ENCODE assay signal across 13 cellular contexts in the genomic region with DNA sequence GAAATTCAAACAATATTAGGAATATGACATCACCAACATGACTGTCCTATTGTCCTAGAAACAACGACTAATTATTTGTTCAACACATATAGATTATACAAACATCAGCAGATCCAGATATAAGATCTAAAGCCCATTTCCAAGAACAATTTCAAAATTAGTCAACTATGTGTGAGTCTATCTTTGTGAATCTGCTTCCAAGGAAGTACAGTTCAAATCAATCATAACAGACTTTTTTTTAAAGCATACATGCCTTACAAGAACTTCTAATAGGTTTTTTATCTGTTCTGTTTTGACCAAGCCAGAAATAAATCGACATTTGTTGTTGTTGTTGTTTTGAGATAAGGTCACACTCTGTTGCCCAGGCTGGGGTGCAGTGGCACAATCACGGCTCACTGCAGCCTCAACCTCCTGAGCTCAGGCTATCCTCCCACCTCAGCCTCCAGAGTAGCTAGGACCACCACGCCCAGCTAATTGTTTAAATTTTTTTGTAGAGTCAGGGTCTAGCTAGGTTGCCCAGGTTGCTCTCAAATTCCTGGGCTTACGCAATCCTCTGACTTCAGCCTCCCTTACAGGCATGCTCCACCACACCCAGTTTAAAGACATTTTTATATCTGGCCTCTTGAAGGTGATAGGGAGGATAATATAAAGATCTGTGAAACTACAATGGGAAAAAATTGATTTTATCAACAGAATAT. TPM values are rescaled to one million over a fixed set of nuclear protein-coding genes. Genes with fewer than 3 reads are reported as not detected.
DNase-seq lines count a peak whose midpoint lies in the region; ATAC-seq, FAIRE-seq and TF ChIP-seq lines count a peak whose summit lies in the region.
"Had no signal": no experiment of that assay in that cellular context is flagged by ENCODE, and none has a peak within 500 bp of the region (broad histone marks: within the 10 kb centered on the region; RNA-seq: fewer than 3 reads in every experiment).

No MANE protein-coding gene starts in this region.

- H3K27ac ChIP-seq in RWPE2 (ENCODE audit: poor library complexity, severe bottlenecking), result peak overlapping the region; percentile 64
- H3K27ac ChIP-seq: spleen, uterus had no signal

- no peaks in the 10 kb centered on the region for H3K27me3 Mint-ChIP-seq in activated naive CD4-positive, alpha-beta T cell treated with anti-CD3 and anti-CD28 coated beads, Interleukin-2, amount 50 U/mL, for 24 hours
- H3K27me3 Mint-ChIP-seq in stimulated activated naive CD8-positive, alpha-beta T cell treated with anti-CD3 and anti-CD28 coated beads, Interleukin-15, amount 100 ng/mL, for 72 hours, result no peaks in the 10 kb centered on the region

- DNase-seq in activated naive CD4-positive, alpha-beta T cell treated with anti-CD3 and anti-CD28 coated beads, Interleukin-2, amount 50 U/mL, for 16 hours, result no peak
- no peak for DNase-seq in RWPE2 (ENCODE audit: low spot score)
- DNase-seq in stimulated activated naive CD8-positive, alpha-beta T cell treated with anti-CD3 and anti-CD28 coated beads, Interleukin-15, amount 100 ng/mL, for 72 hours, result no peak
- DNase-seq in GM19239 (ENCODE audit: insufficient read length, low spot score), result no peak
- DNase-seq in activated CD4-positive, alpha-beta T cell treated with anti-CD3 and anti-CD28 coated beads for 4 hours, result no peak
- DNase-seq: activated effector memory CD4-positive, alpha-beta T cell treated with Interleukin-2 at 50 U/mL for 16 hours; H7; SHP77 treated with DMSO at 0.1 percent for 48 hours; spleen; uterus had no signal

- H3K9me3 Mint-ChIP-seq in activated naive CD4-positive, alpha-beta T cell treated with anti-CD3 and anti-CD28 coated beads, Interleukin-2, amount 50 U/mL, for 24 hours, result no peaks in the 10 kb centered on the region
- H3K9me3 Mint-ChIP-seq in stimulated activated naive CD8-positive, alpha-beta T cell treated with anti-CD3 and anti-CD28 coated beads, Interleukin-15, amount 100 ng/mL, for 72 hours, result no peaks in the 10 kb centered on the region

- H3K9me3 ChIP-seq in RWPE2 (ENCODE audit: severe bottlenecking), result no peaks in the 10 kb centered on the region
- H3K9me3 ChIP-seq: spleen, uterus had no signal

- H3K4me1 Mint-ChIP-seq in activated naive CD4-positive, alpha-beta T cell treated with anti-CD3 and anti-CD28 coated beads, Interleukin-2, amount 50 U/mL, for 24 hours, result peaks cover 76% of the 10 kb centered on the region
- peaks cover 66% of the 10 kb centered on the region for H3K4me1 Mint-ChIP-seq in stimulated activated naive CD8-positive, alpha-beta T cell treated with anti-CD3 and anti-CD28 coated beads, Interleukin-15, amount 100 ng/mL, for 72 hours

- peaks cover 2% of the 10 kb centered on the region for H3K36me3 Mint-ChIP-seq in activated naive CD4-positive, alpha-beta T cell treated with anti-CD3 and anti-CD28 coated beads, Interleukin-2, amount 50 U/mL, for 24 hours

- peaks cover 20% of the 10 kb centered on the region for H3K4me1 ChIP-seq in RWPE2 (ENCODE audit: insufficient read depth, poor library complexity, severe bottlenecking)
- H3K4me1 ChIP-seq: uterus had no signal

- H3K27ac Mint-ChIP-seq in activated naive CD4-positive, alpha-beta T cell treated with anti-CD3 and anti-CD28 coated beads, Interleukin-2, amount 50 U/mL, for 24 hours, result peak overlapping the region; percentile 69
- H3K27ac Mint-ChIP-seq in stimulated activated naive CD8-positive, alpha-beta T cell treated with anti-CD3 and anti-CD28 coated beads, Interleukin-15, amount 100 ng/mL, for 72 hours, result peak overlapping the region; percentile 49 to 75

- H3K4me3 ChIP-seq in RWPE2 (ENCODE audit: severe bottlenecking), result no peak overlapping the region
- H3K4me3 ChIP-seq: spleen, uterus had no signal

- FAIRE-seq in GM19239 (lab: Jason Lieb, UNC), result no peak

- H3K4me3 Mint-ChIP-seq in activated naive CD4-positive, alpha-beta T cell treated with anti-CD3 and anti-CD28 coated beads, Interleukin-2, amount 50 U/mL, for 24 hours, result peak overlapping the region; percentile 11
- H3K4me3 Mint-ChIP-seq in stimulated activated naive CD8-positive, alpha-beta T cell treated with anti-CD3 and anti-CD28 coated beads, Interleukin-15, amount 100 ng/mL, for 72 hours, result peak overlapping the region; percentile 60 to 69

- H3K36me3 ChIP-seq in RWPE2 (ENCODE audit: low read depth), result peaks cover 7% of the 10 kb centered on the region
- H3K36me3 ChIP-seq: uterus had no signal

- no peaks in the 10 kb centered on the region for H3K27me3 ChIP-seq in RWPE2 (ENCODE audit: insufficient read depth, poor library complexity, severe bottlenecking)
- H3K27me3 ChIP-seq: spleen, uterus had no signal

- ATAC-seq in RWPE2 (ENCODE audit: low read depth) (peak; percentile 46), esophagus mucosa (peak; percentile 17), GM21786 (IDR thresholded peaks at IDR 0.05; ENCODE audit: unreplicated experiment) (no peak)
- no peak for ATAC-seq in stimulated activated naive CD8-positive, alpha-beta T cell treated with anti-CD3 and anti-CD28 coated beads, Interleukin-15, amount 100 ng/mL, for 72 hours

- TF ChIP-seq CTCF in RWPE2 (IDR thresholded peaks at IDR 0.05; ENCODE audit: poor library complexity, severe bottlenecking), result no peak

RNA-seq across cellular contexts. Expression of gene DENND5A, which starts 54.8 kb away (rescaled TPM):
- 13.2 TPM for total RNA-seq in esophagus mucosa

Comparison
In these comparisons a context has a peak if more than half of its experiments do, and no peak if none do; other contexts are left out.
1. ATAC-seq: peak in RWPE2 (single experiment) and esophagus mucosa (single experiment); none in stimulated activated naive CD8-positive, alpha-beta T cell treated with anti-CD3 and anti-CD28 coated beads, Interleukin-15, amount 100 ng/mL, for 72 hours (single experiment) and GM21786 (single experiment).